ENCODE assay signal across 26 cellular contexts in genomic region chr3:14861031-14861430, GRCh38. TPM values are rescaled to one million over a fixed set of nuclear protein-coding genes. Genes with fewer than 3 reads are reported as not detected.
DNase-seq lines count a peak whose midpoint lies in the region; ATAC-seq and TF ChIP-seq lines count a peak whose summit lies in the region.
"Had no signal": no experiment of that assay in that cellular context is flagged by ENCODE, and none has a peak within 500 bp of the region (broad histone marks: within the 10 kb centered on the region; RNA-seq: fewer than 3 reads in every experiment).

No MANE protein-coding gene starts in this region.

- peaks cover 1% of the 10 kb centered on the region for H3K9me3 Mint-ChIP-seq in neural crest cell

- 26 to 31% methylated on average over 7 of the region's 7 CpGs for WGBS in upper lobe of left lung, 2 donors
- WGBS in ovary, 3 donors, result 9 to 22% (median 14%) methylated on average over 7 of the region's 7 CpGs

- H3K4me1 Mint-ChIP-seq in neural crest cell, result peaks cover 9% of the 10 kb centered on the region
- H3K4me1 Mint-ChIP-seq: naive thymus-derived CD4-positive, alpha-beta T cell had no signal

- H3K9me3 ChIP-seq in upper lobe of left lung, result no peaks in the 10 kb centered on the region
- no peaks in the 10 kb centered on the region for H3K9me3 ChIP-seq in ovary

- H3K4me1 ChIP-seq in upper lobe of left lung (peaks cover 27 to 38% (median 34%) of the 10 kb centered on the region in 4 donors), ovary (ENCODE audit: insufficient read depth) (peaks cover 6% of the 10 kb centered on the region)
- H3K4me1 ChIP-seq: HAP-1 had no signal

- H3K27ac ChIP-seq in upper lobe of left lung (peak overlapping the region; percentile 58 to 87 (median 76)), ovary (no peak overlapping the region)

- no peak for TF ChIP-seq EP300 in upper lobe of left lung (IDR thresholded peaks at IDR 0.05)
- no peak for TF ChIP-seq EP300 in ovary (IDR thresholded peaks at IDR 0.05)

- peak overlapping the region; percentile 8 for H3K27ac Mint-ChIP-seq in neural crest cell (ENCODE audit: unreplicated experiment)
- H3K27ac Mint-ChIP-seq: progenitor cell of endocrine pancreas had no signal

- H3K27me3 Mint-ChIP-seq in neural crest cell (ENCODE audit: low read depth), result peaks cover 21% of the 10 kb centered on the region

- TF ChIP-seq CTCF in neural crest cell (conservative IDR thresholded peaks at IDR 0.05) (no peak), upper lobe of left lung (IDR thresholded peaks at IDR 0.05) (no peak), ovary (IDR thresholded peaks at IDR 0.05) (no peak)

- ATAC-seq in left cardiac atrium, result peak; percentile 42 to 69
- peak in 1 of 2 donors; percentile 55 for ATAC-seq in upper lobe of left lung (ENCODE audit: low FRiP score in 2 of 2)
- ATAC-seq in HG02763 (IDR thresholded peaks at IDR 0.05; ENCODE audit: unreplicated experiment), result no peak
- ATAC-seq in HG02852 (IDR thresholded peaks at IDR 0.05; ENCODE audit: unreplicated experiment), result no peak
- ATAC-seq: naive thymus-derived CD4-positive, alpha-beta T cell had no signal

- intact Hi-C loops in left cardiac atrium (cut with DNase I) (loop anchor here in 1 of 2 donors (5.0 kb wide), 1 partner anchor 59 kb away; no protein-coding TSS in a partner anchor), ovary (cut with DNase I) (no loop called here)

- no peak for TF ChIP-seq POLR2A in upper lobe of left lung (IDR thresholded peaks at IDR 0.05)
- TF ChIP-seq POLR2A in ovary (IDR thresholded peaks at IDR 0.05), result no peak

- H3K27me3 ChIP-seq in upper lobe of left lung (no peaks in the 10 kb centered on the region), ovary (no peaks in the 10 kb centered on the region)

- H3K4me3 ChIP-seq in upper lobe of left lung, result no peak overlapping the region
- H3K4me3 ChIP-seq in ovary, result no peak overlapping the region
- H3K4me3 ChIP-seq: esophagus squamous epithelium, HAP-1 had no signal

- peaks cover 0 to 16% (median 0%) of the 10 kb centered on the region in 4 donors for H3K36me3 ChIP-seq in upper lobe of left lung
- H3K36me3 ChIP-seq in ovary, result no peaks in the 10 kb centered on the region
- H3K36me3 ChIP-seq: esophagus squamous epithelium, HAP-1 had no signal

- no peak overlapping the region for H3K4me3 Mint-ChIP-seq in neural crest cell
- H3K4me3 Mint-ChIP-seq: naive thymus-derived CD4-positive, alpha-beta T cell had no signal

- H3K36me3 Mint-ChIP-seq in neural crest cell (ENCODE audit: low read depth), result no peaks in the 10 kb centered on the region
- H3K36me3 Mint-ChIP-seq: naive thymus-derived CD4-positive, alpha-beta T cell had no signal

- peak; percentile 75 for DNase-seq in dermis blood vessel endothelial cell
- no peak for DNase-seq in left cardiac atrium
- DNase-seq in neural crest cell (ENCODE audit: low read depth, low spot score), result no peak
- DNase-seq in upper lobe of left lung, result no peak
- no peak for DNase-seq in ovary
- DNase-seq: activated CD4-positive, alpha-beta T cell treated with anti-CD3 and anti-CD28 coated beads for 1 hour; activated naive CD4-positive, alpha-beta T cell treated with anti-CD3 and anti-CD28 coated beads, Interleukin-2, amount 50 U/mL, for 16 hours; AML-193; cerebellar nuclear complex; DND-41; effector CD4-positive, alpha-beta T cell; esophagus squamous epithelium; head of caudate nucleus; mesenchymal stem cell; naive thymus-derived CD4-positive, alpha-beta T cell; NCI-H1417; NCI-H2171; NCI-H69; stimulated activated CD4-positive, alpha-beta T cell treated with anti-CD3 and anti-CD28 coated beads, Interleukin-12 subunit alpha, Interleukin-12 subunit beta, amount 100 ng/mL, for 4 hours; SW 1271 had no signal

RNA-seq across cellular contexts. Expression of gene FGD5, which starts 42.3 kb away (rescaled TPM):
- 103 and 196 TPM in 2 replicates for total RNA-seq in dermis blood vessel endothelial cell
- 10 to 100 TPM; 19.3 to 28.7 TPM for total RNA-seq in left cardiac atrium
- total RNA-seq in neural crest cell, result 0.27 and 0.61 TPM in 2 replicates
- total RNA-seq in upper lobe of left lung, result 10 to 100 TPM; 26.8 to 90.4 (median 57.2) TPM
- total RNA-seq in ovary, result 10 to 100 TPM in 4 of 7 donors, 1 to 10 TPM in 3; 5.1 to 38.3 (median 13.0) TPM
- polyA plus RNA-seq in ovary, result 10 to 100 TPM; 11.5 to 17.8 TPM
- total RNA-seq: activated CD8-positive, alpha-beta memory T cell treated with anti-CD3 and anti-CD28 coated beads for 36 hours; LHCN-M2 had no signal
- polyA plus RNA-seq: naive thymus-derived CD4-positive, alpha-beta T cell had no signal

Comparison
In these comparisons a context has a peak if more than half of its experiments do, and no peak if none do; other contexts are left out.
1. ATAC-seq: peak in left cardiac atrium (2 of 2); none in HG02763 (single experiment) and HG02852 (single experiment).
2. H3K27ac ChIP-seq: peak in upper lobe of left lung (4 of 4); none in ovary (0 of 2).